In the genomic region with DNA sequence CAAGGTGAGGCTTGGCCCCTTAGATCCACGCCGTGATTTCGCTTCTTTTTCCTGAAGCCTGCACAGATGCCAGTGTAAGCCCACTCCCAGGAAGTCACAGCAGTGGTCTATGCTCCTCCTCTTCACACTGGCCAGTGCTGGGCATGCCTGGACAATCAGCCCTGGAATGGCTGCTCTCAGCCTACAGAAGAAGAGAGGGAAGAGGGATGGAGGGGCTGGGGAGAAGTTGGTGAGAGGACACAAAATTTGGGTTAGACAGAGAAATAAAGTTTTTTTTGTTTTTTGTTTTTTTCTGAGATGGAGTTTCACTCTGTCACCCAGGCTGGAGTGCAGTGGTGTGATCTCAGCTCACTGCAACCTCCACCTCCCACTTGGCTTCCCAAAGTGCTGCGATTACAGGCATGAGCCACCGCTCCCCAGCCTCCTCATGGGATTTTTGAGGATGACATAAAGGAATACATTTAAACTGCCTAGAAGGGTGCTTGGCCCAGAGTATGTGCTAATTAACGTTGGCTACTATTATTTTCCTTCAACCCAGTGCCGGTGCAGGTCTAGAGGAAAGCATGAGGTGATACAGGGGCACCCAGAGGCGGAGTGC, we compare ENCODE assay signal across 12 cellular contexts. TPM values are rescaled to one million over a fixed set of nuclear protein-coding genes. Genes with fewer than 3 reads are reported as not detected.
DNase-seq lines count a peak whose midpoint lies in the region; ATAC-seq and TF ChIP-seq lines count a peak whose summit lies in the region.
"Had no signal": no experiment of that assay in that cellular context is flagged by ENCODE, and none has a peak within 500 bp of the region (broad histone marks: within the 10 kb centered on the region; RNA-seq: fewer than 3 reads in every experiment).

No MANE protein-coding gene starts in this region.

- TF ChIP-seq CTCF in smooth muscle cell (IDR thresholded peaks at IDR 0.05; ENCODE audit: borderline replicate concordance, insufficient read depth, poor library complexity, severe bottlenecking) (no peak), GM20000 (IDR thresholded peaks at IDR 0.05; ENCODE audit: extremely low read depth, missing control alignments) (no peak), A673 (conservative IDR thresholded peaks at IDR 0.05; ENCODE audit: low read depth, low read length) (no peak)

- WGBS in smooth muscle cell (ENCODE audit: low lambda C conversion rate): 80% methylated on average over 8 of the region's 8 CpGs

- no TSS peak for BruUV-seq in A673 (replicated peaks; lab: Mats Ljungman, UMichigan)

- peaks cover 6% of the 10 kb centered on the region for H3F3A ChIP-seq in smooth muscle cell (ENCODE audit: low read depth)

- H3K4me1 ChIP-seq in duodenal mucosa (ENCODE audit: control insufficient read depth in 1 of 2, insufficient read depth in 2 of 2, low read length in 2 of 2): peaks cover 28% of the 10 kb centered on the region in 2 donors
- H3K4me1 ChIP-seq in smooth muscle cell (ENCODE audit: low read depth): no peaks in the 10 kb centered on the region
- H3K4me1 ChIP-seq in A673 (ENCODE audit: insufficient read depth, low read length, poor library complexity, severe bottlenecking): no peaks in the 10 kb centered on the region
- H3K4me1 ChIP-seq: body of pancreas, prostate gland had no signal

- H3K9me3 ChIP-seq in duodenal mucosa (ENCODE audit: control insufficient read depth in 1 of 2, low read length in 2 of 2) (no peaks in the 10 kb centered on the region), smooth muscle cell (replicated peaks; ENCODE audit: low read depth) (no peaks in the 10 kb centered on the region), A673 (ENCODE audit: low read depth, low read length, poor library complexity, severe bottlenecking) (no peaks in the 10 kb centered on the region)
- H3K9me3 ChIP-seq: body of pancreas, prostate gland had no signal

- no peak overlapping the region for H3K4me2 ChIP-seq in smooth muscle cell

- peak overlapping the region; percentile 75 for H3K4me3 Mint-ChIP-seq in activated naive CD8-positive, alpha-beta T cell treated with anti-CD3 and anti-CD28 coated beads, Interleukin-2, amount 10 ng/mL, durations not matched to agents 7 days and 5 days
- no peak overlapping the region for H3K4me3 Mint-ChIP-seq in activated naive CD8-positive, alpha-beta T cell treated with anti-CD3 and anti-CD28 coated beads, Interleukin-2, amount 50 U/mL, for 24 hours

- H3K9me3 Mint-ChIP-seq in activated naive CD8-positive, alpha-beta T cell treated with anti-CD3 and anti-CD28 coated beads, Interleukin-2, amount 10 ng/mL, durations not matched to agents 7 days and 5 days: peaks cover 6% of the 10 kb centered on the region
- H3K9me3 Mint-ChIP-seq in activated naive CD8-positive, alpha-beta T cell treated with anti-CD3 and anti-CD28 coated beads, Interleukin-2, amount 50 U/mL, for 24 hours: no peaks in the 10 kb centered on the region

- no peak overlapping the region for H3K9ac ChIP-seq in duodenal mucosa (ENCODE audit: low read depth in 1 of 2, low read length in 2 of 2)
- no peak overlapping the region for H3K9ac ChIP-seq in smooth muscle cell (ENCODE audit: low read depth)

- DNase-seq in activated naive CD8-positive, alpha-beta T cell treated with anti-CD3 and anti-CD28 coated beads, Interleukin-2, amount 10 ng/mL, durations not matched to agents 7 days and 5 days: peak; percentile 31
- DNase-seq in activated naive CD8-positive, alpha-beta T cell treated with anti-CD3 and anti-CD28 coated beads, Interleukin-2, amount 50 U/mL, for 24 hours: no peak
- DNase-seq in Jurkat, Clone E6-1 (ENCODE audit: low read depth, low spot score): no peak
- DNase-seq in smooth muscle cell (lab: John Stamatoyannopoulos, UW; ENCODE audit: unreplicated experiment): no peak
- DNase-seq in GM20000 (ENCODE audit: low spot score): no peak
- DNase-seq in 8988T: no peak
- DNase-seq in A673 (ENCODE audit: low spot score): no peak
- DNase-seq: body of pancreas, hypothalamus, NCI-H1105 had no signal

- H3K4me3 ChIP-seq in Jurkat, Clone E6-1 (ENCODE audit: low read length): peak overlapping the region; percentile 42
- peak overlapping the region in 1 of 2 donors; percentile 23 for H3K4me3 ChIP-seq in duodenal mucosa (ENCODE audit: low read depth in 1 of 2, low read length in 2 of 2)
- no peak overlapping the region for H3K4me3 ChIP-seq in smooth muscle cell
- H3K4me3 ChIP-seq in A673 (ENCODE audit: low read depth, low read length, poor library complexity, severe bottlenecking): no peak overlapping the region
- H3K4me3 ChIP-seq: body of pancreas, prostate gland had no signal

- CTCF ChIA-PET in A673 (lab: Charles Lee): no interaction called here

- H3K27ac ChIP-seq in duodenal mucosa (ENCODE audit: low read depth, low read length) (peak overlapping the region; percentile 6), smooth muscle cell (ENCODE audit: low read depth) (no peak overlapping the region), A673 (ENCODE audit: low read depth, low read length, poor library complexity, severe bottlenecking) (no peak overlapping the region)
- H3K27ac ChIP-seq: body of pancreas, prostate gland had no signal

- H3K79me2 ChIP-seq in smooth muscle cell (ENCODE audit: low read depth): no peaks in the 10 kb centered on the region

- no peak for ATAC-seq in activated naive CD8-positive, alpha-beta T cell treated with anti-CD3 and anti-CD28 coated beads, Interleukin-2, amount 10 ng/mL, durations not matched to agents 7 days and 5 days (ENCODE audit: low read depth)
- ATAC-seq in activated naive CD8-positive, alpha-beta T cell treated with anti-CD3 and anti-CD28 coated beads, Interleukin-2, amount 50 U/mL, for 24 hours: no peak
- ATAC-seq: body of pancreas had no signal

- H3K27ac Mint-ChIP-seq in activated naive CD8-positive, alpha-beta T cell treated with anti-CD3 and anti-CD28 coated beads, Interleukin-2, amount 10 ng/mL, durations not matched to agents 7 days and 5 days: peak overlapping the region; percentile 92
- no peak overlapping the region for H3K27ac Mint-ChIP-seq in activated naive CD8-positive, alpha-beta T cell treated with anti-CD3 and anti-CD28 coated beads, Interleukin-2, amount 50 U/mL, for 24 hours

- peak overlapping the region; percentile 39 for H2AFZ ChIP-seq in smooth muscle cell (ENCODE audit: low read depth)

- peaks cover 39% of the 10 kb centered on the region for H3K4me1 Mint-ChIP-seq in activated naive CD8-positive, alpha-beta T cell treated with anti-CD3 and anti-CD28 coated beads, Interleukin-2, amount 10 ng/mL, durations not matched to agents 7 days and 5 days
- H3K4me1 Mint-ChIP-seq in activated naive CD8-positive, alpha-beta T cell treated with anti-CD3 and anti-CD28 coated beads, Interleukin-2, amount 50 U/mL, for 24 hours: peaks cover 24% of the 10 kb centered on the region

- H3K36me3 ChIP-seq in duodenal mucosa (ENCODE audit: control insufficient read depth in 1 of 2, insufficient read depth in 2 of 2, low read length in 2 of 2) (no peaks in the 10 kb centered on the region), smooth muscle cell (ENCODE audit: low read depth) (no peaks in the 10 kb centered on the region), A673 (ENCODE audit: insufficient read depth, low read length, poor library complexity, severe bottlenecking) (no peaks in the 10 kb centered on the region)
- H3K36me3 ChIP-seq: prostate gland had no signal

- peaks cover 16% of the 10 kb centered on the region for H3K36me3 Mint-ChIP-seq in activated naive CD8-positive, alpha-beta T cell treated with anti-CD3 and anti-CD28 coated beads, Interleukin-2, amount 10 ng/mL, durations not matched to agents 7 days and 5 days
- no peaks in the 10 kb centered on the region for H3K36me3 Mint-ChIP-seq in activated naive CD8-positive, alpha-beta T cell treated with anti-CD3 and anti-CD28 coated beads, Interleukin-2, amount 50 U/mL, for 24 hours (ENCODE audit: low read depth)

- no peaks in the 10 kb centered on the region for H4K20me1 ChIP-seq in smooth muscle cell (ENCODE audit: low read depth)

- POLR2A ChIA-PET in activated naive CD8-positive, alpha-beta T cell treated with anti-CD3 and anti-CD28 coated beads, Interleukin-2, amount 10 ng/mL, durations not matched to agents 7 days and 5 days (lab: Charles Lee): interaction anchor here (0.8 to 1.1 kb wide), 3 partner anchors 9 to 335 kb away, joined by 3 read pairs; no protein-coding TSS in a partner anchor
- POLR2A ChIA-PET in A673 (lab: Charles Lee; ENCODE audit: low non-redundant PET): no interaction called here

- H3K27me3 Mint-ChIP-seq in activated naive CD8-positive, alpha-beta T cell treated with anti-CD3 and anti-CD28 coated beads, Interleukin-2, amount 10 ng/mL, durations not matched to agents 7 days and 5 days: peaks cover 2% of the 10 kb centered on the region
- no peaks in the 10 kb centered on the region for H3K27me3 Mint-ChIP-seq in activated naive CD8-positive, alpha-beta T cell treated with anti-CD3 and anti-CD28 coated beads, Interleukin-2, amount 50 U/mL, for 24 hours

- intact Hi-C loops in A673 (cut with micrococcal nuclease; ENCODE audit: unreplicated experiment): no loop called here

- no peaks in the 10 kb centered on the region for H3K27me3 ChIP-seq in duodenal mucosa (ENCODE audit: control insufficient read depth in 1 of 2, insufficient read depth in 2 of 2, low read length in 2 of 2)
- no peaks in the 10 kb centered on the region for H3K27me3 ChIP-seq in smooth muscle cell (ENCODE audit: low read depth)
- H3K27me3 ChIP-seq in A673 (replicated peaks; ENCODE audit: insufficient read depth, low read depth, low read length, poor library complexity): no peaks in the 10 kb centered on the region
- H3K27me3 ChIP-seq: body of pancreas had no signal

RNA-seq across cellular contexts. Expression of a gene that starts 0.8 kb away (rescaled TPM):
- total RNA-seq in activated naive CD8-positive, alpha-beta T cell treated with anti-CD3 and anti-CD28 coated beads, Interleukin-2, amount 10 ng/mL, durations not matched to agents 7 days and 5 days: 1 to 10 TPM; 1.4 to 1.9 TPM
- 4.1 TPM for polyA plus RNA-seq in Jurkat, Clone E6-1 (2012; ENCODE audit: insufficient read depth, insufficient read length)
- total RNA-seq in smooth muscle cell (not detected in 2 replicates), A673 (2021) (not detected in 2 replicates)
- 0.34 and 0.73 TPM in 2 replicates for polyA plus RNA-seq in smooth muscle cell
- total RNA-seq: body of pancreas had no signal

RNA-seq across cellular contexts. Expression of a gene that starts 31.8 kb away (rescaled TPM):
- total RNA-seq in activated naive CD8-positive, alpha-beta T cell treated with anti-CD3 and anti-CD28 coated beads, Interleukin-2, amount 10 ng/mL, durations not matched to agents 7 days and 5 days: 1 to 10 TPM; 2.7 to 3.4 TPM
- 3.1 TPM for polyA plus RNA-seq in Jurkat, Clone E6-1 (2012; ENCODE audit: insufficient read depth, insufficient read length)
- total RNA-seq in smooth muscle cell (76.4 and 88.3 TPM in 2 replicates), A673 (2021) (0.32 and 0.39 TPM in 2 replicates)
- polyA plus RNA-seq in smooth muscle cell: 42.6 and 53.8 TPM in 2 replicates

Comparison
In these comparisons a context has a peak if more than half of its experiments do, and no peak if none do; other contexts are left out.
1. RNA of a gene that starts 31.8 kb away (total RNA-seq): 76.4 to 88.3 TPM in smooth muscle cell; 2.7 to 3.4 TPM in activated naive CD8-positive, alpha-beta T cell treated with anti-CD3 and anti-CD28 coated beads, Interleukin-2, amount 10 ng/mL, durations not matched to agents 7 days and 5 days and 0.32 to 0.39 TPM in A673; every median in the first group is over 10 times any median in the second.